7 cellular contexts compared by ENCODE assay signal in genomic region chr18:70205421-70206397, GRCh38. TPM values are rescaled to one million over a fixed set of nuclear protein-coding genes. Genes with fewer than 3 reads are reported as not detected.
DNase-seq lines count a peak whose midpoint lies in the region; ATAC-seq, FAIRE-seq and TF ChIP-seq lines count a peak whose summit lies in the region.

A gene with protein sequence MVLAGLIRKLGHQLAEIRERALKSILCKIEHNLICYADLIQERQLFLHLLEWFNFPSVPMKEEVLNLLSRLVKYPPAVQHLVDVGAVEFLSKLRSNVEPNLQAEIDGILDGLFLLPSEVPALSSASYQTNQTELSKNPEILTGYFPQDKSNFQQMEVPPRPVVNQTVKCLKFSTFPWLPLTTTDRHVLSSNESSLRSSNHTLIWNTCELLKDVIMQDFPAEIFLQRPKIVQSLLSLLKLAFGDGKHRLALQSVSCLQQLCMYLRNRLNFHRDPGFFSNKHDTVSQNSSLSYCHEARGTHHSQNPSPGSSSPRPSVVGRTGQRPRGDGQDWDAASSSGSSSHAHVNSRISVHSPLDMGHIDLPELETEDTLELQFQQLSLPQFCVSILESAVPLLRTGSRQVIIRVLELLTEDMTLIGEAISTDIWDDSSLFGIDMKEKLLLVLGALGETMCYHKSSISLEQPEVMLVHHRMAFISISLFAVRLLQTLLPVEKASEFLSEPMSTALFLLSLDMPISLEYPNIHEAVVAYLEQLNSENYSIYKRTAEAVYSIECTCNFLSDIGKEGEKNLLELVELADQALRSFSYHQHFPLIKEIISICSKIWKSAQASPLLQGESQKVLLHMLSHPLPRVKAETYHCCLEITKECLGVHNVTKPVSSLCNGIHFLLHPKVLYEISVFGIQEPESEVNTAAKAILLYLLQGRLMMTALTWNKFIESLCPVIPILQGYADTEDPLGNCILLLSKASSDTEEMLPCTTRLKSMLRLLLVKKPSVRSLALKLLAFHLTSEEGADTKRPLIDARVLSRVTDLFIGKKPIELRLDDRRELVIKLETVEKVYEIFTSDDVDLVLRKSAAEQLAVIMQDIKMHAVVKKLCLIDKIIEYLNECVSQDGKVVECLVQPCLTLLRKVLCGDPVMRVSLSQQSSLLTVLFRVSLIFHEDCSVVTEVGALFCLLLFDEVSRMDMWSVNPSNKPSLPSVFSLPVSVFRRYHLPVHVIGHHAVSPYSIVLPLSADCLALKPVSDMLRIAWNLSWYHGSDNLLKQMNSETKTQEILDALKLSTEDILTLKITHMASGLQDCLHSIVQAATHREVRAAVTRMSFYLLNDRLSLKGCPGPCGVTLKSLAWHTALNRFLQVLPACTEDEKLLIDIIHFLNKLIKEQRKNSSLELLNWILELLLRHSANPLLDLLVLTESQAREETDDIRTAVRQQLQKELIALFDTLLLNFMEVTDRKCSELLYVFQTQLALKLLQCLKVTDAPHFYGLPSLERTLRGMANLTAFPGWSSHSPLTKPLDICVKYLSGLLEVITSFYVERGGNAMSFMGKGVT (N-terminal part only) (minus strand): TSS chr18:70205687. CDS start chr18:70205658, 29 bp downstream.

- H3K36me3 ChIP-seq in body of pancreas (replicated peaks in 1 of 2; ENCODE audit: insufficient read depth in 1 of 2, low read depth in 2 of 2) (no peaks in the 10 kb centered on the region), sigmoid colon (peaks cover 0 to 9% (median 0%) of the 10 kb centered on the region in 4 donors)

- peak within 1 kb of the TSS; percentile 78 to 99 (median 93) for H3K27ac ChIP-seq in body of pancreas
- peak within 1 kb of the TSS; percentile 91 to 96 (median 94) for H3K27ac ChIP-seq in sigmoid colon

- TF ChIP-seq POLR2A in body of pancreas (IDR thresholded peaks at IDR 0.05), result peak in 2 of 3 donors; percentile 40 to 50
- TF ChIP-seq POLR2A in sigmoid colon (IDR thresholded peaks at IDR 0.05), result no peak

- H3K4me3 ChIP-seq in body of pancreas (peak within 1 kb of the TSS; percentile 0 to 57), sigmoid colon (peak within 1 kb of the TSS; percentile 67 to 81 (median 80))

- TF ChIP-seq EP300 in sigmoid colon (IDR thresholded peaks at IDR 0.05), result no peak

- H3K27me3 ChIP-seq in body of pancreas (no peaks in the 10 kb centered on the region), sigmoid colon (no peaks in the 10 kb centered on the region)

- ATAC-seq in GM18520 (IDR thresholded peaks at IDR 0.05; ENCODE audit: unreplicated experiment) (peak; percentile 95), HG03064 (IDR thresholded peaks at IDR 0.05; ENCODE audit: low read depth, unreplicated experiment) (peak; percentile 98), body of pancreas (peak; percentile 100)

- FAIRE-seq in TTC549 (lab: Jason Lieb, UNC), result peak; percentile 13

- peaks cover 17% of the 10 kb centered on the region for H3K4me1 ChIP-seq in body of pancreas
- peaks cover 0 to 18% (median 5%) of the 10 kb centered on the region in 4 donors for H3K4me1 ChIP-seq in sigmoid colon

- DNase-seq in NCI-H2107 treated with DMSO at 0.1 percent for 48 hours (lab: John Stamatoyannopoulos, UW; ENCODE audit: unreplicated experiment) (peak; percentile 94), body of pancreas (peak; percentile 92 to 95 (median 94)), iPS DF 19.7 (ENCODE audit: low read depth, low spot score) (peak; percentile 60), sigmoid colon (peak; percentile 95)

- H3K9me3 ChIP-seq in body of pancreas (no peaks in the 10 kb centered on the region), sigmoid colon (no peaks in the 10 kb centered on the region)

- 0 to 2% methylated on average over 7 to 78 of the region's 78 CpGs for WGBS in body of pancreas, 2 donors
- WGBS in sigmoid colon, 2 donors, result 0% methylated on average over 78 of the region's 78 CpGs

- intact Hi-C loops in body of pancreas (cut with DNase I), result no loop called here
- intact Hi-C loops in sigmoid colon (cut with DNase I), result loop anchor here (1.0 to 10.0 kb wide), 2 partner anchors 84 to 1491 kb away; partner anchors contain the start of genes SOCS6 and TMX3

- peak in 2 of 7 experiments; percentile 11 to 31 for TF ChIP-seq CTCF in body of pancreas (IDR thresholded peaks at IDR 0.05)
- TF ChIP-seq CTCF in sigmoid colon (IDR thresholded peaks at IDR 0.05), result no peak

RNA-seq across cellular contexts. Expression of the gene that starts here (rescaled TPM):
- total RNA-seq in body of pancreas, result 10 to 100 TPM; 13.0 to 20.1 TPM
- total RNA-seq in sigmoid colon, result 10 to 100 TPM; 11.3 to 18.2 (median 15.2) TPM
- 1 to 10 TPM; 1.4 to 5.2 (median 2.4) TPM for polyA plus RNA-seq in sigmoid colon

Comparison
In these comparisons a context has a peak if more than half of its experiments do, and no peak if none do; other contexts are left out.
1. Peak in every context shown above with its lines: DNase-seq, ATAC-seq, H3K4me3 ChIP-seq and H3K27ac ChIP-seq.
2. POLR2A ChIP-seq: peak in body of pancreas (2 of 3); none in sigmoid colon (0 of 2).